ENCODE assay signal across 16 cellular contexts in genomic region chr4:182923376-182923775, GRCh38.
"Had no signal": no experiment of that assay in that cellular context is flagged by ENCODE, and none has a peak within 500 bp of the region (broad histone marks: within the 10 kb centered on the region; RNA-seq: fewer than 3 reads in every experiment).

No MANE protein-coding gene starts in this region.

- H3K36me3 ChIP-seq: ascending aorta, left lung, spleen, upper lobe of left lung had no signal

- H3K4me3 Mint-ChIP-seq: activated naive CD8-positive, alpha-beta T cell treated with anti-CD3 and anti-CD28 coated beads, Interleukin-2, amount 50 U/mL, for 24 hours; natural killer cell; stimulated activated naive CD8-positive, alpha-beta T cell treated with anti-CD3 and anti-CD28 coated beads, Interleukin-15, Interleukin-2, amounts not matched to agents 100 ng/mL and 50 ng/mL, for 24 hours; T-cell had no signal

- H3K9me3 ChIP-seq: ascending aorta, left lung, mucosa of descending colon, psoas muscle, spleen, upper lobe of left lung had no signal

- H3K36me3 Mint-ChIP-seq: natural killer cell, T-cell had no signal

- H3K9me3 Mint-ChIP-seq: activated naive CD8-positive, alpha-beta T cell treated with anti-CD3 and anti-CD28 coated beads, Interleukin-2, amount 50 U/mL, for 24 hours; stimulated activated naive CD8-positive, alpha-beta T cell treated with anti-CD3 and anti-CD28 coated beads, Interleukin-15, Interleukin-2, amounts not matched to agents 100 ng/mL and 50 ng/mL, for 24 hours; T-cell had no signal

- H3K27ac ChIP-seq: ascending aorta, left lung, psoas muscle, spleen, upper lobe of left lung had no signal

- H3K4me3 ChIP-seq: ascending aorta, left lung, mucosa of descending colon, psoas muscle, spleen, upper lobe of left lung had no signal

- H3K27ac Mint-ChIP-seq: activated naive CD8-positive, alpha-beta T cell treated with anti-CD3 and anti-CD28 coated beads, Interleukin-2, amount 50 U/mL, for 24 hours; natural killer cell; stimulated activated naive CD8-positive, alpha-beta T cell treated with anti-CD3 and anti-CD28 coated beads, Interleukin-15, Interleukin-2, amounts not matched to agents 100 ng/mL and 50 ng/mL, for 24 hours; T-cell had no signal

- DNase-seq: activated CD4-positive, CD25-positive, alpha-beta regulatory T cell treated with anti-CD3 and anti-CD28 coated beads, Interleukin-2, amount 50 U/mL, for 72 hours; activated naive CD4-positive, alpha-beta T cell treated with Interleukin-2 at 50 U/mL for 16 hours; activated naive CD8-positive, alpha-beta T cell treated with anti-CD3 and anti-CD28 coated beads, Interleukin-2, amount 50 U/mL, for 24 hours; activated T-cell treated with anti-CD3 and anti-CD28 coated beads for 4 hours; kidney; left lung; mucosa of descending colon; natural killer cell; occipital lobe; psoas muscle; spleen; T-cell; T-helper 9 cell; upper lobe of left lung had no signal

- H3K27me3 ChIP-seq: ascending aorta, left lung, upper lobe of left lung had no signal
